11 cellular contexts compared by ENCODE assay signal in the genomic region with DNA sequence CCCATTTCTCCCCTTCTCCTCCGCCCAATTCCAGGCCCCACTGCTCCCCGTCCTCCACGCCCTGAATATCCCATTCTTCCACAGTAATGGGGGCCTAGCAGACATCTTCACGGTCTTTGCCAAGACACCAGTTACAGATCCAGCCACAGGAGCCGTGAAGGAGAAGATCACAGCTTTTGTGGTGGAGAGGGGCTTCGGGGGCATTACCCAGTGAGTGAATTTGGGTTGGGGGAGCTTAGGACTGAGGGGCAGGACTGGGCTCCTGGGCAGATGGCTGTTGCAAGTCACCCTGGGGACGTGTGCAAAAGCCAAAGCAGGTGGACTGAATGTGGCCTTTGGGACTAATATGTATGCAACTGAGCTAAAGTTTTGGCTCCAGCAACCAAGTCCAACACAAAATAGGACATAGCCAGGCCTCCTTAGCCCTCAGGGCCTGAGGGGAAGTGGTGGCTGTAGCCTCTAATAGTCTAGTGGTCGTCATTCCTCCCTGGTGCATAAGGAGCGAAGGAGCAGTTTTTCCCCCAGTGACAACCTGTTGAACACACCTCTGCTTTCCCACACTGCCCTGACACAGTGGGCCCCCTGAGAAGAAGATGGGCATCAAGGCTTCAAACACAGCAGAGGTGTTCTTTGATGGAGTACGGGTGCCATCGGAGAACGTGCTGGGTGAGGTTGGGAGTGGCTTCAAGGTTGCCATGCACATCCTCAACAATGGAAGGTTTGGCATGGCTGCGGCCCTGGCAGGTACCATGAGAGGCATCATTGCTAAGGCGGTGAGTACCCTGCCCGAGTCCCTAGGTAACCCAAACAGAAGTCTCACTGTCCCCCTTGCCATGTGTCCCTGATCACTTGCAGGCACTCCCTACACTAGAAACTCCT. TPM values are rescaled to one million over a fixed set of nuclear protein-coding genes. Genes with fewer than 3 reads are reported as not detected.
DNase-seq lines count a peak whose midpoint lies in the region; ATAC-seq and TF ChIP-seq lines count a peak whose summit lies in the region.
"Had no signal": no experiment of that assay in that cellular context is flagged by ENCODE, and none has a peak within 500 bp of the region (broad histone marks: within the 10 kb centered on the region; RNA-seq: fewer than 3 reads in every experiment).

No MANE protein-coding gene starts in this region.

- no peaks in the 10 kb centered on the region for H3K9me3 ChIP-seq in esophagus muscularis mucosa
- H3K9me3 ChIP-seq in CD8-positive, alpha-beta T cell (ENCODE audit: low read length): no peaks in the 10 kb centered on the region

- intact Hi-C loops in esophagus muscularis mucosa (cut with DNase I): no loop called here
- intact Hi-C loops in CD8-positive, alpha-beta T cell (cut with DNase I, micrococcal nuclease): no loop called here

- peaks cover 46 to 59% (median 53%) of the 10 kb centered on the region in 4 donors for H3K4me1 ChIP-seq in esophagus muscularis mucosa
- H3K4me1 ChIP-seq in CD8-positive, alpha-beta T cell (ENCODE audit: insufficient read depth, low read length): peaks cover 33% of the 10 kb centered on the region

- H3K27ac ChIP-seq in RWPE1 (peak overlapping the region; percentile 99), esophagus muscularis mucosa (replicated peaks in 1 of 4) (peak overlapping the region in 3 of 4 donors; percentile 92 to 99 (median 99))
- H3K27ac ChIP-seq in CD8-positive, alpha-beta T cell (ENCODE audit: low read depth, low read length): no peak overlapping the region

- peak overlapping the region; percentile 1 for H3K4me3 Mint-ChIP-seq in activated T-cell treated with anti-CD3 and anti-CD28 coated beads, Interleukin-2, amount 50 U/mL, for 4 hours
- no peak overlapping the region for H3K4me3 Mint-ChIP-seq in stimulated activated memory B cell treated with anti-CD40 and anti-IgM and Interleukin-4, amounts not matched to agents 10 μg/mL and 1 μg/mL and 100 μg/mL, for 72 hours
- H3K4me3 Mint-ChIP-seq in CD8-positive, alpha-beta T cell: no peak overlapping the region

- TF ChIP-seq EP300 in esophagus muscularis mucosa (IDR thresholded peaks at IDR 0.05): no peak

- H3K4me3 ChIP-seq in esophagus muscularis mucosa: no peak overlapping the region
- H3K4me3 ChIP-seq in CD8-positive, alpha-beta T cell (ENCODE audit: low read depth, low read length): no peak overlapping the region

- POLR2A ChIA-PET in RWPE1 (lab: Yijun Ruan, JAX; ENCODE audit: low non-redundant PET): no interaction called here
- POLR2A ChIA-PET in CD8-positive, alpha-beta T cell (lab: Charles Lee): interaction anchor here (2.2 to 3.5 kb wide), 3 partner anchors 12 to 20 kb away, joined by 6 to 26 read pairs (median 20); a partner anchor contains a TSS

- H3K36me3 ChIP-seq in esophagus muscularis mucosa: peaks cover 34 to 69% (median 63%) of the 10 kb centered on the region in 4 donors
- H3K36me3 ChIP-seq in CD8-positive, alpha-beta T cell (ENCODE audit: insufficient read depth, low read length): peaks cover 20% of the 10 kb centered on the region

- TF ChIP-seq POLR2A in esophagus muscularis mucosa (IDR thresholded peaks at IDR 0.05; ENCODE audit: low read depth): no peak

- TF ChIP-seq CTCF in RWPE1 (conservative IDR thresholded peaks at IDR 0.05; ENCODE audit: low read depth) (no peak), esophagus muscularis mucosa (IDR thresholded peaks at IDR 0.05) (no peak)
- no peak for TF ChIP-seq CTCF in CD8-positive, alpha-beta T cell (IDR thresholded peaks at IDR 0.05)

- CTCF ChIA-PET in RWPE1 (lab: Yijun Ruan, JAX): interaction anchor here (0.9 to 1.1 kb wide), 2 partner anchors 15 to 16 kb away, joined by 3 read pairs; no protein-coding TSS in a partner anchor
- CTCF ChIA-PET in CD8-positive, alpha-beta T cell (lab: Charles Lee): interaction anchor here (1.5 to 5.2 kb wide), 4 partner anchors 9 to 339 kb away, joined by 3 to 35 read pairs (median 22); a partner anchor contains a TSS

- no peak for DNase-seq in activated T-cell treated with anti-CD3 and anti-CD28 coated beads, Interleukin-2, amount 50 U/mL, for 4 hours
- DNase-seq in activated T-cell treated with anti-CD3 and anti-CD28 coated beads for 4 hours (no peak), RWPE1 (ENCODE audit: low spot score) (no peak), esophagus muscularis mucosa (ENCODE audit: extremely low spot score) (no peak), T-helper 1 cell (no peak), NCI-H146 treated with DMSO at 0.1 percent for 48 hours (lab: John Stamatoyannopoulos, UW; ENCODE audit: unreplicated experiment) (no peak)
- no peak for DNase-seq in CD8-positive, alpha-beta T cell
- DNase-seq: activated T-cell treated with anti-CD3 and anti-CD28 coated beads, Interleukin-2, amount 50 U/mL, for 1 hour; immature natural killer cell had no signal

- no peaks in the 10 kb centered on the region for H3K27me3 ChIP-seq in esophagus muscularis mucosa
- no peaks in the 10 kb centered on the region for H3K27me3 ChIP-seq in CD8-positive, alpha-beta T cell (ENCODE audit: insufficient read depth, low read length)

- no peak for ATAC-seq in activated T-cell treated with anti-CD3 and anti-CD28 coated beads, Interleukin-2, amount 50 U/mL, for 4 hours
- no peak for ATAC-seq in stimulated activated memory B cell treated with anti-CD40 and anti-IgM and Interleukin-4, amounts not matched to agents 10 μg/mL and 1 μg/mL and 100 μg/mL, for 72 hours
- ATAC-seq in CD8-positive, alpha-beta T cell: no peak
- ATAC-seq: Right ventricle myocardium inferior had no signal

- 68% methylated on average over 14 of the region's 15 CpGs for WGBS in esophagus muscularis mucosa

- peaks cover 15% of the 10 kb centered on the region for H3K36me3 Mint-ChIP-seq in activated T-cell treated with anti-CD3 and anti-CD28 coated beads, Interleukin-2, amount 50 U/mL, for 4 hours (ENCODE audit: insufficient read depth)
- peaks cover 14% of the 10 kb centered on the region for H3K36me3 Mint-ChIP-seq in stimulated activated memory B cell treated with anti-CD40 and anti-IgM and Interleukin-4, amounts not matched to agents 10 μg/mL and 1 μg/mL and 100 μg/mL, for 72 hours
- H3K36me3 Mint-ChIP-seq in CD8-positive, alpha-beta T cell: peaks cover 43% of the 10 kb centered on the region

- peak overlapping the region; percentile 85 for H3K27ac Mint-ChIP-seq in stimulated activated memory B cell treated with anti-CD40 and anti-IgM and Interleukin-4, amounts not matched to agents 10 μg/mL and 1 μg/mL and 100 μg/mL, for 72 hours
- H3K27ac Mint-ChIP-seq in CD8-positive, alpha-beta T cell: no peak overlapping the region

- H3K27me3 Mint-ChIP-seq in activated T-cell treated with anti-CD3 and anti-CD28 coated beads, Interleukin-2, amount 50 U/mL, for 4 hours (ENCODE audit: low read depth): no peaks in the 10 kb centered on the region
- no peaks in the 10 kb centered on the region for H3K27me3 Mint-ChIP-seq in stimulated activated memory B cell treated with anti-CD40 and anti-IgM and Interleukin-4, amounts not matched to agents 10 μg/mL and 1 μg/mL and 100 μg/mL, for 72 hours
- H3K27me3 Mint-ChIP-seq in CD8-positive, alpha-beta T cell (ENCODE audit: low read depth): no peaks in the 10 kb centered on the region

- H3K9me3 Mint-ChIP-seq in activated T-cell treated with anti-CD3 and anti-CD28 coated beads, Interleukin-2, amount 50 U/mL, for 4 hours: no peaks in the 10 kb centered on the region
- H3K9me3 Mint-ChIP-seq in stimulated activated memory B cell treated with anti-CD40 and anti-IgM and Interleukin-4, amounts not matched to agents 10 μg/mL and 1 μg/mL and 100 μg/mL, for 72 hours: no peaks in the 10 kb centered on the region
- H3K9me3 Mint-ChIP-seq in CD8-positive, alpha-beta T cell: no peaks in the 10 kb centered on the region
- H3K9me3 Mint-ChIP-seq: immature natural killer cell had no signal

- H3K4me1 Mint-ChIP-seq in activated T-cell treated with anti-CD3 and anti-CD28 coated beads, Interleukin-2, amount 50 U/mL, for 4 hours (ENCODE audit: low read depth): peaks cover 36% of the 10 kb centered on the region
- H3K4me1 Mint-ChIP-seq in stimulated activated memory B cell treated with anti-CD40 and anti-IgM and Interleukin-4, amounts not matched to agents 10 μg/mL and 1 μg/mL and 100 μg/mL, for 72 hours: peaks cover 39% of the 10 kb centered on the region
- peaks cover 37% of the 10 kb centered on the region for H3K4me1 Mint-ChIP-seq in CD8-positive, alpha-beta T cell (ENCODE audit: low read depth)

RNA-seq across cellular contexts. Expression of a gene that starts 2.6 kb away (rescaled TPM):
- total RNA-seq in activated T-cell treated with anti-CD3 and anti-CD28 coated beads, Interleukin-2, amount 50 U/mL, for 4 hours: 100 to 1,000 TPM; 161 to 222 (median 174) TPM
- total RNA-seq in esophagus muscularis mucosa: 100 to 1,000 TPM; 250 to 662 (median 544) TPM
- 100 to 1,000 TPM; 264 to 275 TPM for total RNA-seq in CD8-positive, alpha-beta T cell

RNA-seq across cellular contexts. Expression of a gene that starts 2.7 kb away (rescaled TPM):
- total RNA-seq in activated T-cell treated with anti-CD3 and anti-CD28 coated beads, Interleukin-2, amount 50 U/mL, for 4 hours: 1 to 10 TPM; 4.2 to 6.5 (median 5.7) TPM
- 10 to 100 TPM; 12.3 to 21.4 (median 16.5) TPM for total RNA-seq in esophagus muscularis mucosa
- total RNA-seq in CD8-positive, alpha-beta T cell: 1 to 10 TPM; 5.8 to 8.1 TPM

RNA-seq across cellular contexts. Expression of a gene that starts 12.0 kb away (rescaled TPM):
- 10 to 100 TPM; 62.9 to 65.3 (median 63.2) TPM for total RNA-seq in activated T-cell treated with anti-CD3 and anti-CD28 coated beads, Interleukin-2, amount 50 U/mL, for 4 hours
- total RNA-seq in esophagus muscularis mucosa: 10 to 100 TPM; 34.5 to 55.5 (median 43.7) TPM
- total RNA-seq in CD8-positive, alpha-beta T cell: 10 to 100 TPM; 46.9 to 49.3 TPM

RNA-seq across cellular contexts. Expression of a gene that starts 16.9 kb away (rescaled TPM):
- total RNA-seq in activated T-cell treated with anti-CD3 and anti-CD28 coated beads, Interleukin-2, amount 50 U/mL, for 4 hours: 10 to 100 TPM; 42.6 to 47.6 (median 43.0) TPM
- 10 to 100 TPM; 21.6 to 38.1 (median 24.8) TPM for total RNA-seq in esophagus muscularis mucosa
- total RNA-seq in CD8-positive, alpha-beta T cell: 1 to 10 TPM; 2.8 to 3.1 TPM

RNA-seq across cellular contexts. Expression of a gene that starts 19.9 kb away (rescaled TPM):
- 100 to 1,000 TPM; 114 to 136 (median 133) TPM for total RNA-seq in activated T-cell treated with anti-CD3 and anti-CD28 coated beads, Interleukin-2, amount 50 U/mL, for 4 hours
- 100 to 1,000 TPM; 360 to 524 (median 408) TPM for total RNA-seq in esophagus muscularis mucosa
- 100 to 1,000 TPM; 165 to 173 TPM for total RNA-seq in CD8-positive, alpha-beta T cell
